ENCODE assay signal across 25 cellular contexts in genomic region chrX:44282753-44283152, GRCh38.
"Had no signal": no experiment of that assay in that cellular context is flagged by ENCODE, and none has a peak within 500 bp of the region (broad histone marks: within the 10 kb centered on the region; RNA-seq: fewer than 3 reads in every experiment).

No MANE protein-coding gene starts in this region.

- ATAC-seq: natural killer cell; sciatic nerve; stimulated activated naive B cell treated with anti-CD40 and anti-IgM and Interleukin-4, amounts not matched to agents 10 μg/mL and 1 μg/mL and 100 μg/mL, for 72 hours; stimulated activated naive CD8-positive, alpha-beta T cell treated with anti-CD3 and anti-CD28 coated beads, Interleukin-15, Interleukin-2, amounts not matched to agents 100 U/mL and 50 U/mL, for 24 hours had no signal

- H3K36me3 ChIP-seq: left ventricle myocardium inferior, neural progenitor cell, neutrophil, ovary, right atrium auricular region, suprapubic skin, tibial nerve, upper lobe of left lung, vagina had no signal

- H3K27me3 ChIP-seq: hepatocyte, neural progenitor cell, neutrophil, ovary, right atrium auricular region, suprapubic skin, tibial nerve, upper lobe of left lung, vagina had no signal

- H3K4me1 ChIP-seq: left ventricle myocardium inferior, neural progenitor cell, right atrium auricular region, suprapubic skin, tibial nerve, upper lobe of left lung, vagina had no signal

- DNase-seq: islet precursor cell; left ventricle myocardium inferior; mesendoderm; naive B cell; natural killer cell; nephron progenitor cell; occipital lobe; ovary; stimulated activated CD4-positive, alpha-beta T cell treated with anti-CD3 and anti-CD28 coated beads, Interleukin-12 subunit alpha, Interleukin-12 subunit beta, amount 100 ng/mL, for 4 hours; stimulated activated CD4-positive, alpha-beta T cell treated with anti-CD3 and anti-CD28 coated beads, Interleukin-15, amount 100 ng/mL, for 24 hours; stimulated activated CD4-positive, alpha-beta T cell treated with anti-CD3 and anti-CD28 coated beads, Interleukin-2, amount 100 ng/mL, for 24 hours; stimulated activated CD4-positive, alpha-beta T cell treated with anti-CD3 and anti-CD28 coated beads, Interleukin-4, amount 100 ng/mL, for 1 hour; stimulated activated naive B cell treated with anti-CD40 and anti-IgM and Interleukin-4, amounts not matched to agents 10 μg/mL and 1 μg/mL and 100 μg/mL, for 72 hours; stimulated activated naive CD8-positive, alpha-beta T cell treated with anti-CD3 and anti-CD28 coated beads, Interleukin-15, Interleukin-2, amounts not matched to agents 100 U/mL and 50 U/mL, for 24 hours had no signal

- H3K4me3 ChIP-seq: hepatocyte, left ventricle myocardium inferior, lung, neural progenitor cell, ovary, right atrium auricular region, skin epidermis, suprapubic skin, tibial nerve, upper lobe of left lung, vagina had no signal

- H3K27ac ChIP-seq: hepatocyte, left ventricle myocardium inferior, neural progenitor cell, neutrophil, ovary, right atrium auricular region, skin epidermis, suprapubic skin, tibial nerve, upper lobe of left lung, vagina had no signal

- H3K9me3 ChIP-seq: left ventricle myocardium inferior, neutrophil, ovary, right atrium auricular region, suprapubic skin, tibial nerve, upper lobe of left lung, vagina had no signal
